In genomic region chr10:93419039-93419438, GRCh38 we compare ENCODE assay signal across 7 cellular contexts.
DNase-seq lines count a peak whose midpoint lies in the region; ATAC-seq and TF ChIP-seq lines count a peak whose summit lies in the region.
"Not testable (repeated sequence)": the region's sequence is repeated elsewhere in the genome, so short reads cannot be mapped to it uniquely, and the experiment has no call there.

No MANE protein-coding gene starts in this region.

- H3K79me2 ChIP-seq in parathyroid adenoma: not testable (repeated sequence)

- H3K4ac ChIP-seq in IMR-90 (ENCODE audit: low read depth, low read length): not testable (repeated sequence)

- intact Hi-C loops in IMR-90 (cut with micrococcal nuclease); Panc1 (cut with micrococcal nuclease; ENCODE audit: unreplicated experiment); left ventricle myocardium inferior (cut with micrococcal nuclease): not testable (repeated sequence)
- intact Hi-C loops in thyroid gland (cut with DNase I): loop anchor here (10.0 kb wide), 1 partner anchor 56 kb away; no protein-coding TSS in a partner anchor

- CTCF ChIA-PET in IMR-90 (lab: Yijun Ruan, JAX): not testable (repeated sequence)
- CTCF ChIA-PET in Panc1 (lab: Charles Lee): interaction anchor here (0.5 kb wide), 1 partner anchor 151 kb away, joined by 6 read pairs; no protein-coding TSS in a partner anchor

- 96% methylated on average over 8 of the region's 8 CpGs; no CpG with 5 or more reads in 1 of the 2 experiments for WGBS in IMR-90 (ENCODE audit: extremely low coverage in 2 of 2, insufficient read length in 1 of 2), 2 experiments
- WGBS in endodermal cell (ENCODE audit: insufficient coverage in 1 of 2, insufficient read length in 1 of 2), 2 experiments: 95 to 96% methylated on average over 6 to 8 of the region's 8 CpGs
- 88 to 94% methylated on average over 8 of the region's 8 CpGs for WGBS in thyroid gland, 2 donors

- peak overlapping the region in 1 of 2 experiments; percentile 35; a peak in 1 of 4 replicates for H4K8ac ChIP-seq in IMR-90 (ENCODE audit: low read depth in 2 of 2, low read length in 2 of 2)

- not testable (repeated sequence) for H3K9me3 Mint-ChIP-seq in endodermal cell

- not testable (repeated sequence) for H3K56ac ChIP-seq in IMR-90 (ENCODE audit: extremely low read depth, insufficient read depth, low read length)

- H2AFZ ChIP-seq in IMR-90 (replicated peaks; ENCODE audit: low read length, poor library complexity): not testable (repeated sequence)
- H2AFZ ChIP-seq in parathyroid adenoma: peak overlapping the region; percentile 13

- ATAC-seq in IMR-90 (ENCODE audit: low read depth); Panc1: not testable (repeated sequence)

- H3K4me2 ChIP-seq in BLaER1 treated with 17β-estradiol and CSF1 and Interleukin-3, amounts not matched to agents 10 nM and 100 nM: peak overlapping the region in 10 of 11 experiments; percentile 11 to 91 (median 52); a peak in 16 of 22 replicates
- H3K4me2 ChIP-seq in IMR-90 (ENCODE audit: low read depth, low read length); parathyroid adenoma (ENCODE audit: low read length): not testable (repeated sequence)

- H3K79me1 ChIP-seq in IMR-90 (ENCODE audit: low read depth in 1 of 2, low read length in 2 of 2): peaks cover 39 to 87% of the 10 kb centered on the region in 2 experiments

- H3K14ac ChIP-seq in IMR-90 (replicated peaks; ENCODE audit: low read depth, low read length): 0 out of 2 replicates have a peak overlapping the region, but pooled peaks have one; percentile 33

- not testable (repeated sequence) for BruUV-seq in IMR-90 (replicated peaks; lab: Mats Ljungman, UMichigan); Panc1 (replicated peaks; lab: Mats Ljungman, UMichigan)

- H3K27ac Mint-ChIP-seq in endodermal cell: not testable (repeated sequence)

- not testable (repeated sequence) for H2BK120ac ChIP-seq in IMR-90 (ENCODE audit: low read depth, low read length)

- not testable (repeated sequence) for H3K9me3 ChIP-seq in BLaER1 treated with 17β-estradiol and CSF1 and Interleukin-3, amounts not matched to agents 10 nM and 100 nM (replicated peaks in 1 of 11); IMR-90 (ENCODE audit: control insufficient read depth, insufficient read depth, low read length); Panc1 (ENCODE audit: control insufficient read depth, insufficient read depth, low read depth, low read length); endodermal cell (ENCODE audit: control insufficient read depth, low read length); left ventricle myocardium inferior (replicated peaks); parathyroid adenoma (ENCODE audit: control insufficient read depth, low read length); thyroid gland

- not testable (repeated sequence) for TF ChIP-seq POLR2A in IMR-90 (IDR thresholded peaks at IDR 0.05; ENCODE audit: low read depth, low read length); thyroid gland (IDR thresholded peaks at IDR 0.05)

- not testable (repeated sequence) for H2BK15ac ChIP-seq in IMR-90 (ENCODE audit: low read depth, low read length)

- H3K27me3 Mint-ChIP-seq in endodermal cell (ENCODE audit: insufficient read depth): not testable (repeated sequence)

- dilution Hi-C loops in IMR-90 (cut with HindIII; ENCODE audit: low sequenced_read_pairs, unreplicated experiment): not testable (repeated sequence)

- H3K4me3 Mint-ChIP-seq in endodermal cell: not testable (repeated sequence)

- H2AK5ac ChIP-seq in IMR-90 (ENCODE audit: low read depth, low read length): not testable (repeated sequence)

- not testable (repeated sequence) for H2AK9ac ChIP-seq in IMR-90 (replicated peaks; ENCODE audit: low read depth, low read length, poor library complexity)

- DNase-seq in IMR-90; Panc1 (ENCODE audit: low read depth, low spot score); left ventricle myocardium inferior; thyroid gland: not testable (repeated sequence)
- DNase-seq in endodermal cell: peak; percentile 17

- not testable (repeated sequence) for H2BK20ac ChIP-seq in IMR-90 (ENCODE audit: low read depth, low read length)

- peaks cover 20% of the 10 kb centered on the region for H3K9me1 ChIP-seq in IMR-90 (ENCODE audit: insufficient read depth, low read length)

- peaks cover 21% of the 10 kb centered on the region for H3K36me3 Mint-ChIP-seq in endodermal cell (ENCODE audit: low read depth)

- not testable (repeated sequence) for H3K23ac ChIP-seq in IMR-90 (ENCODE audit: low read depth, low read length)

- H3K36me3 ChIP-seq in BLaER1 treated with 17β-estradiol and CSF1 and Interleukin-3, amounts not matched to agents 10 nM and 100 nM; left ventricle myocardium inferior; parathyroid adenoma (ENCODE audit: control insufficient read depth, insufficient read depth, low read length); thyroid gland: not testable (repeated sequence)
- H3K36me3 ChIP-seq in IMR-90 (ENCODE audit: control insufficient read depth, insufficient read depth, low read length) (peaks cover 29% of the 10 kb centered on the region), Panc1 (ENCODE audit: control insufficient read depth, insufficient read depth, low read length) (peaks cover 24% of the 10 kb centered on the region), endodermal cell (ENCODE audit: control insufficient read depth, insufficient read depth, low read length) (peaks cover 23% of the 10 kb centered on the region)

- TF ChIP-seq RAD21 in IMR-90 (IDR thresholded peaks at IDR 0.05; ENCODE audit: low read length): not testable (repeated sequence)

- not testable (repeated sequence) for H4K20me1 ChIP-seq in BLaER1 treated with 17β-estradiol and CSF1 and Interleukin-3, amounts not matched to agents 10 nM and 100 nM; IMR-90 (ENCODE audit: insufficient read depth, low read length)

- not testable (repeated sequence) for H3K18ac ChIP-seq in IMR-90 (ENCODE audit: low read depth, low read length)

- not testable (repeated sequence) for H4K5ac ChIP-seq in IMR-90 (ENCODE audit: low read depth, low read length)

- not testable (repeated sequence) for H4K91ac ChIP-seq in IMR-90 (ENCODE audit: insufficient read depth, low read depth, low read length)

- not testable (repeated sequence) for H3K27ac ChIP-seq in BLaER1 treated with 17β-estradiol and CSF1 and Interleukin-3, amounts not matched to agents 10 nM and 100 nM; IMR-90 (ENCODE audit: insufficient read depth, low read length); endodermal cell (ENCODE audit: low read depth, low read length)
- peak overlapping the region; percentile 24; the same call in 1 of the 2 replicates for H3K27ac ChIP-seq in Panc1 (ENCODE audit: low read length)
- peak overlapping the region; percentile 82 for H3K27ac ChIP-seq in left ventricle myocardium inferior (replicated peaks)
- peak overlapping the region; percentile 69 for H3K27ac ChIP-seq in parathyroid adenoma
- peak overlapping the region; percentile 76 to 96 (median 90) for H3K27ac ChIP-seq in thyroid gland

- POLR2A ChIA-PET in IMR-90 (lab: Charles Lee; ENCODE audit: unreplicated experiment): interaction anchor here (0.5 kb wide), 1 partner anchor 61 kb away, joined by 4 read pairs; no protein-coding TSS in a partner anchor
- POLR2A ChIA-PET in Panc1 (lab: Charles Lee): not testable (repeated sequence)

- not testable (repeated sequence) for H3K9ac ChIP-seq in BLaER1 treated with 17β-estradiol and CSF1 and Interleukin-3, amounts not matched to agents 10 nM and 100 nM; IMR-90 (ENCODE audit: low read depth, low read length); endodermal cell (ENCODE audit: extremely low read depth, low read length, poor library complexity, severe bottlenecking); parathyroid adenoma

- not testable (repeated sequence) for H2BK5ac ChIP-seq in IMR-90 (ENCODE audit: low read depth, low read length, poor library complexity, severe bottlenecking)

- in situ Hi-C loops in IMR-90 (cut with MboI; ENCODE audit: low sequenced_read_pairs); Panc1 (cut with HindIII; ENCODE audit: low pct_unique_long_range_greater_than_20kb, low sequenced_read_pairs): not testable (repeated sequence)

- not testable (repeated sequence) for H3K27me3 ChIP-seq in BLaER1 treated with 17β-estradiol and CSF1 and Interleukin-3, amounts not matched to agents 10 nM and 100 nM; IMR-90 (ENCODE audit: control insufficient read depth, insufficient read depth, low read length); Panc1 (ENCODE audit: control insufficient read depth, insufficient read depth, low read length); endodermal cell (ENCODE audit: control insufficient read depth, insufficient read depth, low read length, poor library complexity, severe bottlenecking); left ventricle myocardium inferior (ENCODE audit: low read depth); parathyroid adenoma (ENCODE audit: control insufficient read depth, insufficient read depth, low read length); thyroid gland

- not testable (repeated sequence) for TF ChIP-seq CTCF in IMR-90 (conservative IDR thresholded peaks at IDR 0.05; ENCODE audit: low read depth, low read length); Panc1 (IDR thresholded peaks at IDR 0.05); endodermal cell (conservative IDR thresholded peaks at IDR 0.05); left ventricle myocardium inferior (IDR thresholded peaks at IDR 0.05; ENCODE audit: borderline replicate concordance); parathyroid adenoma (IDR thresholded peaks at IDR 0.05); thyroid gland (IDR thresholded peaks at IDR 0.05)

- H3K4me3 ChIP-seq in BLaER1 treated with 17β-estradiol and CSF1 and Interleukin-3, amounts not matched to agents 10 nM and 100 nM; IMR-90 (ENCODE audit: insufficient read depth, low read depth, low read length); Panc1 (ENCODE audit: low read depth in 2 of 2, low read length in 2 of 2); endodermal cell (ENCODE audit: low read length); left ventricle myocardium inferior; parathyroid adenoma (ENCODE audit: low read depth, low read length); thyroid gland (replicated peaks in 1 of 3): not testable (repeated sequence)

- H3K4me1 Mint-ChIP-seq in endodermal cell: peaks cover 46% of the 10 kb centered on the region

- peaks cover 32 to 67% (median 37%) of the 10 kb centered on the region in 10 experiments for H3K4me1 ChIP-seq in BLaER1 treated with 17β-estradiol and CSF1 and Interleukin-3, amounts not matched to agents 10 nM and 100 nM
- not testable (repeated sequence) for H3K4me1 ChIP-seq in IMR-90 (ENCODE audit: control insufficient read depth, insufficient read depth, low read length); Panc1 (ENCODE audit: control insufficient read depth, insufficient read depth, low read length)
- H3K4me1 ChIP-seq in endodermal cell (ENCODE audit: control insufficient read depth, insufficient read depth, low read length) (peaks cover 12% of the 10 kb centered on the region), left ventricle myocardium inferior (peaks cover 59% of the 10 kb centered on the region), parathyroid adenoma (peaks cover 57% of the 10 kb centered on the region), thyroid gland (peaks cover 47 to 60% of the 10 kb centered on the region in 2 donors)
